In the genomic region with DNA sequence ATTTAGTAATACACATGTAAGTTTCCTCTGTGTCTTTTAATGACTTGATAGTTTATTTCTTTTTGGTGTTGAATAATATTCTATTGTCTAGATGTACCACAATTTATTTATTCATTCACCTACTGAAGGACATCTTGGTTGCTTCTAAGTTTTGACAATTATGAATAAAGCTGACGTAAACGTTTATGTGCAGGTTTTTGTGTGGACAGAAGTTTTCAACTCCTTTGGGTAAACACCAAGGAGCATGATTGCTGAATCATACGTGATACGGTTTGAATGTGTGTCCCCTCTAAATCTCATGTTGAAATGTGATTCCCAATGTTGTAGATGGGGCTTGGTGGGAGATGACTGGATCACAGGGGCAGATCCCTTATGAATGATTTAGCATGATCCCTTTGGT, we compare ENCODE assay signal across 3 cellular contexts.
TF ChIP-seq lines count a peak whose summit lies in the region.

No MANE protein-coding gene starts in this region.

TF ChIP-seq in A549, 52 proteins besides CTCF, POLR2A, EP300 and RAD21:
- TF ChIP-seq, protein P1, sequence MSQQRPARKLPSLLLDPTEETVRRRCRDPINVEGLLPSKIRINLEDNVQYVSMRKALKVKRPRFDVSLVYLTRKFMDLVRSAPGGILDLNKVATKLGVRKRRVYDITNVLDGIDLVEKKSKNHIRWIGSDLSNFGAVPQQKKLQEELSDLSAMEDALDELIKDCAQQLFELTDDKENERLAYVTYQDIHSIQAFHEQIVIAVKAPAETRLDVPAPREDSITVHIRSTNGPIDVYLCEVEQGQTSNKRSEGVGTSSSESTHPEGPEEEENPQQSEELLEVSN (IDR thresholded peaks at IDR 0.05; ENCODE audit: borderline replicate concordance, low read depth): no peak

TF ChIP-seq in K562, 482 proteins besides CTCF, POLR2A, EP300 and RAD21:
- TF ChIP-seq CREB1 (IDR thresholded peaks at IDR 0.05): no peak
- no peak for TF ChIP-seq CREB1 (CRISPR knock-in tag; IDR thresholded peaks at IDR 0.05)
- TF ChIP-seq MAFG (tag; conservative IDR thresholded peaks at IDR 0.05): peak; percentile 59; the same call in 1 of the 2 replicates
- TF ChIP-seq MTA1 (IDR thresholded peaks at IDR 0.05; ENCODE audit: borderline replicate concordance): no peak
- TF ChIP-seq IRF2 (CRISPR knock-in tag; IDR thresholded peaks at IDR 0.05): no peak
- TF ChIP-seq NFE2 (IDR thresholded peaks at IDR 0.05; ENCODE audit: low read depth): peak; percentile 41; the same call in 1 of the 2 replicates
- peak; percentile 54 for TF ChIP-seq C11orf30 (IDR thresholded peaks at IDR 0.05; ENCODE audit: low read depth)
- peak; percentile 29 for TF ChIP-seq MAFF (IDR thresholded peaks at IDR 0.05; ENCODE audit: low read length)
- peak; percentile 76 for TF ChIP-seq ZNF316 (IDR thresholded peaks at IDR 0.05)

TF ChIP-seq in H1, 55 proteins besides CTCF, POLR2A, EP300 and RAD21:
- TF ChIP-seq RXRA (IDR thresholded peaks at IDR 0.05; ENCODE audit: insufficient read depth, low read depth, low read length) (no peak), BRCA1 (IDR thresholded peaks at IDR 0.05; ENCODE audit: low read depth, low read length) (no peak), SAP30 (IDR thresholded peaks at IDR 0.05; ENCODE audit: insufficient read depth, insufficient replicate concordance, low read length) (no peak), EGR1 (IDR thresholded peaks at IDR 0.05; ENCODE audit: borderline replicate concordance, low read depth, low read length) (no peak), HDAC2 (IDR thresholded peaks at IDR 0.05; ENCODE audit: borderline replicate concordance in 1 of 2, low read depth in 2 of 2, low read length in 2 of 2) (no peak), KDM1A (IDR thresholded peaks at IDR 0.05; ENCODE audit: borderline replicate concordance, low read length) (no peak), TCF12 (IDR thresholded peaks at IDR 0.05; ENCODE audit: low read depth, low read length) (no peak), SRF (IDR thresholded peaks at IDR 0.05; ENCODE audit: low read depth, low read length) (no peak), HDAC6 (IDR thresholded peaks at IDR 0.05; ENCODE audit: low read depth, low read length) (no peak), SP4 (IDR thresholded peaks at IDR 0.05; ENCODE audit: low read length) (no peak), ASH2L (IDR thresholded peaks at IDR 0.05; ENCODE audit: low read length) (no peak), JUN (IDR thresholded peaks at IDR 0.05; ENCODE audit: low read depth, low read length) (no peak), SIX5 (IDR thresholded peaks at IDR 0.05; ENCODE audit: low read depth, low read length) (no peak), KDM5A (IDR thresholded peaks at IDR 0.05; ENCODE audit: low read length) (no peak), CBX8 (IDR thresholded peaks at IDR 0.05; ENCODE audit: borderline replicate concordance, low read depth, low read length) (no peak), CHD2 (IDR thresholded peaks at IDR 0.05; ENCODE audit: low read length) (no peak), POU5F1 (IDR thresholded peaks at IDR 0.05; ENCODE audit: low read depth, low read length) (no peak), SP2 (IDR thresholded peaks at IDR 0.05; ENCODE audit: low read length) (no peak), CTBP2 (IDR thresholded peaks at IDR 0.05; ENCODE audit: borderline replicate concordance, insufficient read depth, insufficient read length, low read length) (no peak)
- TF ChIP-seq, protein P2, sequence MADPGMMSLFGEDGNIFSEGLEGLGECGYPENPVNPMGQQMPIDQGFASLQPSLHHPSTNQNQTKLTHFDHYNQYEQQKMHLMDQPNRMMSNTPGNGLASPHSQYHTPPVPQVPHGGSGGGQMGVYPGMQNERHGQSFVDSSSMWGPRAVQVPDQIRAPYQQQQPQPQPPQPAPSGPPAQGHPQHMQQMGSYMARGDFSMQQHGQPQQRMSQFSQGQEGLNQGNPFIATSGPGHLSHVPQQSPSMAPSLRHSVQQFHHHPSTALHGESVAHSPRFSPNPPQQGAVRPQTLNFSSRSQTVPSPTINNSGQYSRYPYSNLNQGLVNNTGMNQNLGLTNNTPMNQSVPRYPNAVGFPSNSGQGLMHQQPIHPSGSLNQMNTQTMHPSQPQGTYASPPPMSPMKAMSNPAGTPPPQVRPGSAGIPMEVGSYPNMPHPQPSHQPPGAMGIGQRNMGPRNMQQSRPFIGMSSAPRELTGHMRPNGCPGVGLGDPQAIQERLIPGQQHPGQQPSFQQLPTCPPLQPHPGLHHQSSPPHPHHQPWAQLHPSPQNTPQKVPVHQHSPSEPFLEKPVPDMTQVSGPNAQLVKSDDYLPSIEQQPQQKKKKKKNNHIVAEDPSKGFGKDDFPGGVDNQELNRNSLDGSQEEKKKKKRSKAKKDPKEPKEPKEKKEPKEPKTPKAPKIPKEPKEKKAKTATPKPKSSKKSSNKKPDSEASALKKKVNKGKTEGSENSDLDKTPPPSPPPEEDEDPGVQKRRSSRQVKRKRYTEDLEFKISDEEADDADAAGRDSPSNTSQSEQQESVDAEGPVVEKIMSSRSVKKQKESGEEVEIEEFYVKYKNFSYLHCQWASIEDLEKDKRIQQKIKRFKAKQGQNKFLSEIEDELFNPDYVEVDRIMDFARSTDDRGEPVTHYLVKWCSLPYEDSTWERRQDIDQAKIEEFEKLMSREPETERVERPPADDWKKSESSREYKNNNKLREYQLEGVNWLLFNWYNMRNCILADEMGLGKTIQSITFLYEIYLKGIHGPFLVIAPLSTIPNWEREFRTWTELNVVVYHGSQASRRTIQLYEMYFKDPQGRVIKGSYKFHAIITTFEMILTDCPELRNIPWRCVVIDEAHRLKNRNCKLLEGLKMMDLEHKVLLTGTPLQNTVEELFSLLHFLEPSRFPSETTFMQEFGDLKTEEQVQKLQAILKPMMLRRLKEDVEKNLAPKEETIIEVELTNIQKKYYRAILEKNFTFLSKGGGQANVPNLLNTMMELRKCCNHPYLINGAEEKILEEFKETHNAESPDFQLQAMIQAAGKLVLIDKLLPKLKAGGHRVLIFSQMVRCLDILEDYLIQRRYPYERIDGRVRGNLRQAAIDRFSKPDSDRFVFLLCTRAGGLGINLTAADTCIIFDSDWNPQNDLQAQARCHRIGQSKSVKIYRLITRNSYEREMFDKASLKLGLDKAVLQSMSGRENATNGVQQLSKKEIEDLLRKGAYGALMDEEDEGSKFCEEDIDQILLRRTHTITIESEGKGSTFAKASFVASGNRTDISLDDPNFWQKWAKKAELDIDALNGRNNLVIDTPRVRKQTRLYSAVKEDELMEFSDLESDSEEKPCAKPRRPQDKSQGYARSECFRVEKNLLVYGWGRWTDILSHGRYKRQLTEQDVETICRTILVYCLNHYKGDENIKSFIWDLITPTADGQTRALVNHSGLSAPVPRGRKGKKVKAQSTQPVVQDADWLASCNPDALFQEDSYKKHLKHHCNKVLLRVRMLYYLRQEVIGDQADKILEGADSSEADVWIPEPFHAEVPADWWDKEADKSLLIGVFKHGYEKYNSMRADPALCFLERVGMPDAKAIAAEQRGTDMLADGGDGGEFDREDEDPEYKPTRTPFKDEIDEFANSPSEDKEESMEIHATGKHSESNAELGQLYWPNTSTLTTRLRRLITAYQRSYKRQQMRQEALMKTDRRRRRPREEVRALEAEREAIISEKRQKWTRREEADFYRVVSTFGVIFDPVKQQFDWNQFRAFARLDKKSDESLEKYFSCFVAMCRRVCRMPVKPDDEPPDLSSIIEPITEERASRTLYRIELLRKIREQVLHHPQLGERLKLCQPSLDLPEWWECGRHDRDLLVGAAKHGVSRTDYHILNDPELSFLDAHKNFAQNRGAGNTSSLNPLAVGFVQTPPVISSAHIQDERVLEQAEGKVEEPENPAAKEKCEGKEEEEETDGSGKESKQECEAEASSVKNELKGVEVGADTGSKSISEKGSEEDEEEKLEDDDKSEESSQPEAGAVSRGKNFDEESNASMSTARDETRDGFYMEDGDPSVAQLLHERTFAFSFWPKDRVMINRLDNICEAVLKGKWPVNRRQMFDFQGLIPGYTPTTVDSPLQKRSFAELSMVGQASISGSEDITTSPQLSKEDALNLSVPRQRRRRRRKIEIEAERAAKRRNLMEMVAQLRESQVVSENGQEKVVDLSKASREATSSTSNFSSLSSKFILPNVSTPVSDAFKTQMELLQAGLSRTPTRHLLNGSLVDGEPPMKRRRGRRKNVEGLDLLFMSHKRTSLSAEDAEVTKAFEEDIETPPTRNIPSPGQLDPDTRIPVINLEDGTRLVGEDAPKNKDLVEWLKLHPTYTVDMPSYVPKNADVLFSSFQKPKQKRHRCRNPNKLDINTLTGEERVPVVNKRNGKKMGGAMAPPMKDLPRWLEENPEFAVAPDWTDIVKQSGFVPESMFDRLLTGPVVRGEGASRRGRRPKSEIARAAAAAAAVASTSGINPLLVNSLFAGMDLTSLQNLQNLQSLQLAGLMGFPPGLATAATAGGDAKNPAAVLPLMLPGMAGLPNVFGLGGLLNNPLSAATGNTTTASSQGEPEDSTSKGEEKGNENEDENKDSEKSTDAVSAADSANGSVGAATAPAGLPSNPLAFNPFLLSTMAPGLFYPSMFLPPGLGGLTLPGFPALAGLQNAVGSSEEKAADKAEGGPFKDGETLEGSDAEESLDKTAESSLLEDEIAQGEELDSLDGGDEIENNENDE (IDR thresholded peaks at IDR 0.05; ENCODE audit: insufficient replicate concordance, low read length): no peak
